In genomic region chr4:163623787-163624186, GRCh38 we compare ENCODE assay signal across 22 cellular contexts.
DNase-seq lines count a peak whose midpoint lies in the region; ATAC-seq and TF ChIP-seq lines count a peak whose summit lies in the region.
"Had no signal": no experiment of that assay in that cellular context is flagged by ENCODE, and none has a peak within 500 bp of the region (broad histone marks: within the 10 kb centered on the region; RNA-seq: fewer than 3 reads in every experiment).

No MANE protein-coding gene starts in this region.

- no peak overlapping the region for H3K27ac ChIP-seq in CD4-positive, CD25-positive, alpha-beta regulatory T cell (ENCODE audit: insufficient read depth, low read length, poor library complexity, severe bottlenecking)
- H3K27ac ChIP-seq in IMR-90 (ENCODE audit: insufficient read depth, low read length) (no peak overlapping the region), endodermal cell (ENCODE audit: low read depth, low read length) (no peak overlapping the region), mesenchymal stem cell (ENCODE audit: low read length, poor library complexity, severe bottlenecking) (no peak overlapping the region), PC-9 (no peak overlapping the region)
- H3K27ac ChIP-seq: 22Rv1, BLaER1, C4-2B, GM23248 had no signal

- no peak overlapping the region for H4K5ac ChIP-seq in IMR-90 (ENCODE audit: low read depth, low read length)

- H3K27me3 Mint-ChIP-seq in CD4-positive, CD25-positive, alpha-beta regulatory T cell = no peaks in the 10 kb centered on the region
- no peaks in the 10 kb centered on the region for H3K27me3 Mint-ChIP-seq in endodermal cell (ENCODE audit: insufficient read depth)
- H3K27me3 Mint-ChIP-seq: B cell; CD4-positive, alpha-beta T cell had no signal

- H3K9ac ChIP-seq in IMR-90 (ENCODE audit: low read depth, low read length) = no peak overlapping the region
- no peak overlapping the region for H3K9ac ChIP-seq in endodermal cell (ENCODE audit: extremely low read depth, low read length, poor library complexity, severe bottlenecking)
- no peak overlapping the region for H3K9ac ChIP-seq in mesenchymal stem cell (ENCODE audit: low read length)
- H3K9ac ChIP-seq: BLaER1, GM23248 had no signal

- H3K18ac ChIP-seq in IMR-90 (ENCODE audit: low read depth, low read length) (no peak overlapping the region), mesenchymal stem cell (ENCODE audit: low read depth in 1 of 2, low read length in 2 of 2) (no peak overlapping the region)

- H2BK120ac ChIP-seq in IMR-90 (ENCODE audit: low read depth, low read length) (no peak overlapping the region), mesenchymal stem cell (ENCODE audit: low read depth, low read length) (no peak overlapping the region)

- no peak overlapping the region for H2AK9ac ChIP-seq in IMR-90 (replicated peaks; ENCODE audit: low read depth, low read length, poor library complexity)

- no peak overlapping the region for H2BK5ac ChIP-seq in IMR-90 (ENCODE audit: low read depth, low read length, poor library complexity, severe bottlenecking)
- H2BK5ac ChIP-seq in mesenchymal stem cell (ENCODE audit: low read depth, low read length, poor library complexity, severe bottlenecking) = no peak overlapping the region

- H2BK15ac ChIP-seq in IMR-90 (ENCODE audit: low read depth, low read length) = no peak overlapping the region
- H2BK15ac ChIP-seq in mesenchymal stem cell (ENCODE audit: low read depth, poor library complexity, severe bottlenecking) = no peak overlapping the region

- H3K27me3 ChIP-seq in CD4-positive, CD25-positive, alpha-beta regulatory T cell (ENCODE audit: control insufficient read depth, insufficient read depth, low read length) = no peaks in the 10 kb centered on the region
- H3K27me3 ChIP-seq in IMR-90 (ENCODE audit: control insufficient read depth, insufficient read depth, low read length) (no peaks in the 10 kb centered on the region), endodermal cell (ENCODE audit: control insufficient read depth, insufficient read depth, low read length, poor library complexity, severe bottlenecking) (no peaks in the 10 kb centered on the region), mesenchymal stem cell (ENCODE audit: control insufficient read depth in 1 of 2, insufficient read depth in 1 of 2, low read length in 2 of 2) (no peaks in the 10 kb centered on the region), PC-9 (ENCODE audit: insufficient read depth, low read depth) (no peaks in the 10 kb centered on the region)
- H3K27me3 ChIP-seq: BLaER1 had no signal

- H3K36me3 ChIP-seq in CD4-positive, CD25-positive, alpha-beta regulatory T cell (ENCODE audit: control insufficient read depth, insufficient read depth, low read length) = no peaks in the 10 kb centered on the region
- H3K36me3 ChIP-seq in IMR-90 (ENCODE audit: control insufficient read depth, insufficient read depth, low read length) (no peaks in the 10 kb centered on the region), endodermal cell (ENCODE audit: control insufficient read depth, insufficient read depth, low read length) (no peaks in the 10 kb centered on the region), mesenchymal stem cell (ENCODE audit: control insufficient read depth in 1 of 2, insufficient read depth in 2 of 2, low read depth in 1 of 2, low read length in 2 of 2) (no peaks in the 10 kb centered on the region), PC-9 (ENCODE audit: low read depth) (no peaks in the 10 kb centered on the region)
- H3K36me3 ChIP-seq: BLaER1 had no signal

- H3K4me3 Mint-ChIP-seq in CD4-positive, CD25-positive, alpha-beta regulatory T cell = peak overlapping the region in 1 of 4 donors; percentile 52
- H3K4me3 Mint-ChIP-seq in endodermal cell = no peak overlapping the region
- H3K4me3 Mint-ChIP-seq: B cell; CD8-positive, alpha-beta memory T cell; H9 had no signal

- H3K14ac ChIP-seq in IMR-90 (replicated peaks; ENCODE audit: low read depth, low read length) (no peak overlapping the region), mesenchymal stem cell (ENCODE audit: low read length in 2 of 2) (no peak overlapping the region)

- H3K4me3 ChIP-seq in CD4-positive, CD25-positive, alpha-beta regulatory T cell (ENCODE audit: low read depth, low read length) = no peak overlapping the region
- no peak overlapping the region for H3K4me3 ChIP-seq in IMR-90 (ENCODE audit: insufficient read depth, low read depth, low read length)
- peak overlapping the region; percentile 5 for H3K4me3 ChIP-seq in endodermal cell (ENCODE audit: low read length)
- H3K4me3 ChIP-seq in mesenchymal stem cell (ENCODE audit: insufficient read depth in 1 of 2, low read depth in 1 of 2, low read length in 2 of 2) = no peak overlapping the region
- H3K4me3 ChIP-seq in PC-9 = no peak overlapping the region
- H3K4me3 ChIP-seq: BLaER1, GM12878, GM23248 had no signal

- H3K36me3 Mint-ChIP-seq in CD4-positive, CD25-positive, alpha-beta regulatory T cell = no peaks in the 10 kb centered on the region
- H3K36me3 Mint-ChIP-seq in endodermal cell (ENCODE audit: low read depth) = no peaks in the 10 kb centered on the region
- H3K36me3 Mint-ChIP-seq: CD8-positive, alpha-beta memory T cell had no signal

- no peak for ATAC-seq in CD4-positive, CD25-positive, alpha-beta regulatory T cell (ENCODE audit: low read depth in 2 of 2)
- no peak for ATAC-seq in IMR-90 (ENCODE audit: low read depth)
- ATAC-seq: GM12878, HCT116 had no signal

- H4K91ac ChIP-seq in IMR-90 (ENCODE audit: insufficient read depth, low read depth, low read length) = no peak overlapping the region
- H4K91ac ChIP-seq in mesenchymal stem cell (ENCODE audit: low read length) = no peak overlapping the region

- no peak for TF ChIP-seq RAD21 in IMR-90 (IDR thresholded peaks at IDR 0.05; ENCODE audit: low read length)

- H3K9me3 Mint-ChIP-seq in CD4-positive, CD25-positive, alpha-beta regulatory T cell = peaks cover 0 to 5% (median 1%) of the 10 kb centered on the region in 7 donors
- peaks cover 3% of the 10 kb centered on the region for H3K9me3 Mint-ChIP-seq in endodermal cell
- H3K9me3 Mint-ChIP-seq: CD4-positive, alpha-beta T cell; H9 had no signal

- H3K4me2 ChIP-seq in IMR-90 (ENCODE audit: low read depth, low read length) (no peak overlapping the region), mesenchymal stem cell (ENCODE audit: low read length, poor library complexity, severe bottlenecking) (no peak overlapping the region), PC-9 (no peak overlapping the region)
- H3K4me2 ChIP-seq: BLaER1 had no signal

- H3F3A ChIP-seq in PC-9 (ENCODE audit: insufficient read depth, low read depth) = no peaks in the 10 kb centered on the region

- H2BK12ac ChIP-seq in mesenchymal stem cell (ENCODE audit: low read length in 2 of 2) = no peak overlapping the region

- CTCF ChIA-PET in IMR-90 (lab: Yijun Ruan, JAX) (no interaction called here), PC-9 (lab: Charles Lee) (no interaction called here)

- H3K9me2 ChIP-seq in PC-9 (ENCODE audit: insufficient read depth) = no peaks in the 10 kb centered on the region

- H3K79me1 ChIP-seq in IMR-90 (ENCODE audit: low read depth in 1 of 2, low read length in 2 of 2) (no peaks in the 10 kb centered on the region), mesenchymal stem cell (replicated peaks; ENCODE audit: low read length, poor library complexity, severe bottlenecking) (no peaks in the 10 kb centered on the region)

- no peak for TF ChIP-seq POLR2A in IMR-90 (IDR thresholded peaks at IDR 0.05; ENCODE audit: low read depth, low read length)

- whole genome bisulfite sequencing in IMR-90 (ENCODE audit: extremely low coverage in 2 of 2, insufficient read length in 1 of 2), 2 experiments = 67% methylated on average over 1 of the region's 4 CpGs; no CpG with 5 or more reads in 1 of the 2 experiments
- WGBS in endodermal cell (ENCODE audit: insufficient coverage in 1 of 2, insufficient read length in 1 of 2), 2 experiments = 78 to 80% methylated on average over 3 to 4 of the region's 4 CpGs
- WGBS in mesenchymal stem cell = 80% methylated on average over 4 of the region's 4 CpGs

- POLR2A ChIA-PET in IMR-90 (lab: Charles Lee; ENCODE audit: unreplicated experiment) (no interaction called here), PC-9 (lab: Charles Lee; ENCODE audit: unreplicated experiment) (interaction anchor here (0.7 kb wide), 1 partner anchor 1781 kb away, joined by 3 read pairs; no protein-coding TSS in a partner anchor)

- dilution Hi-C loops in IMR-90 (cut with HindIII; ENCODE audit: low sequenced_read_pairs, unreplicated experiment) = no loop called here

- H4K20me1 ChIP-seq in IMR-90 (ENCODE audit: insufficient read depth, low read length) (no peaks in the 10 kb centered on the region), PC-9 (ENCODE audit: insufficient read depth) (no peaks in the 10 kb centered on the region)
- H4K20me1 ChIP-seq: BLaER1 had no signal

- peak overlapping the region in 2 of 3 donors; percentile 83 to 92 for H3K27ac Mint-ChIP-seq in CD4-positive, CD25-positive, alpha-beta regulatory T cell
- no peak overlapping the region for H3K27ac Mint-ChIP-seq in endodermal cell
- H3K27ac Mint-ChIP-seq: B cell; CD8-positive, alpha-beta memory T cell; H9 had no signal

- no peak overlapping the region for H4K8ac ChIP-seq in IMR-90 (ENCODE audit: low read depth in 2 of 2, low read length in 2 of 2)
- H4K8ac ChIP-seq in mesenchymal stem cell (ENCODE audit: low read length) = no peak overlapping the region

- H3K4me1 ChIP-seq in CD4-positive, CD25-positive, alpha-beta regulatory T cell (ENCODE audit: control insufficient read depth, insufficient read depth, low read length, poor library complexity, severe bottlenecking) = peaks cover 11% of the 10 kb centered on the region
- H3K4me1 ChIP-seq in IMR-90 (ENCODE audit: control insufficient read depth, insufficient read depth, low read length) (no peaks in the 10 kb centered on the region), endodermal cell (ENCODE audit: control insufficient read depth, insufficient read depth, low read length) (no peaks in the 10 kb centered on the region), mesenchymal stem cell (ENCODE audit: control insufficient read depth, insufficient read depth, low read depth, low read length) (no peaks in the 10 kb centered on the region), PC-9 (replicated peaks; ENCODE audit: insufficient read depth) (no peaks in the 10 kb centered on the region)
- H3K4me1 ChIP-seq: BLaER1 had no signal

- no peaks in the 10 kb centered on the region for H3K9me1 ChIP-seq in IMR-90 (ENCODE audit: insufficient read depth, low read length)

- DNase-seq in CD4-positive, CD25-positive, alpha-beta regulatory T cell = no peak
- no peak for DNase-seq in IMR-90
- DNase-seq in endodermal cell = peak; percentile 55
- peak; percentile 11 for DNase-seq in iPS-NIHi7 (ENCODE audit: extremely low spot score)
- no peak for DNase-seq in mesenchymal stem cell
- no peak for DNase-seq in NCI-H226
- DNase-seq in NOMO-1 (lab: John Stamatoyannopoulos, UW; ENCODE audit: unreplicated experiment in 2 of 2) = no peak
- DNase-seq in PC-9 = no peak
- DNase-seq: CD4-positive, alpha-beta T cell; CD8-positive, alpha-beta memory T cell; DMS 273 treated with DMSO at 0.1 percent for 48 hours; DMS79; EL; GDM1; GM23248; H9 had no signal

- intact Hi-C loops in IMR-90 (cut with micrococcal nuclease) (no loop called here), PC-9 (cut with micrococcal nuclease; ENCODE audit: unreplicated experiment) (no loop called here)

- BruUV-seq in IMR-90 (replicated peaks; lab: Mats Ljungman, UMichigan) = no TSS peak
- no TSS peak for BruUV-seq in PC-9 (replicated peaks; lab: Mats Ljungman, UMichigan)

- H3K4me1 Mint-ChIP-seq in CD4-positive, CD25-positive, alpha-beta regulatory T cell = peaks cover 19 to 52% (median 23%) of the 10 kb centered on the region in 4 donors
- peaks cover 5% of the 10 kb centered on the region for H3K4me1 Mint-ChIP-seq in endodermal cell

- H3K56ac ChIP-seq in IMR-90 (ENCODE audit: extremely low read depth, insufficient read depth, low read length) = no peak overlapping the region

- in situ Hi-C loops in IMR-90 (cut with MboI; ENCODE audit: low sequenced_read_pairs) = no loop called here

- H3K4ac ChIP-seq in IMR-90 (ENCODE audit: low read depth, low read length) = no peak overlapping the region
- H3K4ac ChIP-seq in mesenchymal stem cell (ENCODE audit: low read depth in 1 of 2, low read length in 2 of 2) = no peak overlapping the region

- H2AK5ac ChIP-seq in IMR-90 (ENCODE audit: low read depth, low read length) = no peak overlapping the region
- no peak overlapping the region for H2AK5ac ChIP-seq in mesenchymal stem cell (ENCODE audit: low read length, severe bottlenecking)

- no peaks in the 10 kb centered on the region for H3K9me3 ChIP-seq in CD4-positive, CD25-positive, alpha-beta regulatory T cell (ENCODE audit: control insufficient read depth in 2 of 2, low read length in 2 of 2)
- H3K9me3 ChIP-seq in IMR-90 (ENCODE audit: control insufficient read depth, insufficient read depth, low read length) = no peaks in the 10 kb centered on the region
- H3K9me3 ChIP-seq in endodermal cell (ENCODE audit: control insufficient read depth, low read length) = no peaks in the 10 kb centered on the region
- H3K9me3 ChIP-seq in mesenchymal stem cell (ENCODE audit: control insufficient read depth, low read length) = no peaks in the 10 kb centered on the region
- no peaks in the 10 kb centered on the region for H3K9me3 ChIP-seq in PC-9 (ENCODE audit: insufficient read depth, low read depth)
- H3K9me3 ChIP-seq: BLaER1 had no signal

- H3K23ac ChIP-seq in IMR-90 (ENCODE audit: low read depth, low read length) (no peak overlapping the region), mesenchymal stem cell (ENCODE audit: low read length in 2 of 2) (no peak overlapping the region)

- H2AFZ ChIP-seq in IMR-90 (replicated peaks; ENCODE audit: low read length, poor library complexity) = peak overlapping the region; percentile 27
- H2AFZ ChIP-seq in mesenchymal stem cell (ENCODE audit: low read depth, low read length) = no peak overlapping the region
- H2AFZ ChIP-seq in PC-9 = no peak overlapping the region
- H2AFZ ChIP-seq: GM23248 had no signal

- TF ChIP-seq CTCF in IMR-90 (conservative IDR thresholded peaks at IDR 0.05; ENCODE audit: low read depth, low read length) = no peak
- no peak for TF ChIP-seq CTCF in endodermal cell (conservative IDR thresholded peaks at IDR 0.05)
- TF ChIP-seq CTCF in PC-9 (conservative IDR thresholded peaks at IDR 0.05) = no peak

- H3K79me2 ChIP-seq in PC-9 (ENCODE audit: low read depth) = no peaks in the 10 kb centered on the region

- H2BK20ac ChIP-seq in IMR-90 (ENCODE audit: low read depth, low read length) = no peak overlapping the region

Comparison
In these comparisons a context has a peak if more than half of its experiments do, and no peak if none do; other contexts are left out.
1. DNase-seq: peak in endodermal cell (single experiment) and iPS-NIHi7 (single experiment); none in CD4-positive, CD25-positive, alpha-beta regulatory T cell (0 of 3), IMR-90 (single experiment), mesenchymal stem cell (single experiment), NCI-H226 (single experiment), NOMO-1 (0 of 2) and PC-9 (0 of 2).